17 cellular contexts compared by ENCODE assay signal in genomic region chr17:14940946-14941280, GRCh38.
DNase-seq lines count a peak whose midpoint lies in the region; ATAC-seq and TF ChIP-seq lines count a peak whose summit lies in the region.
"Had no signal": no experiment of that assay in that cellular context is flagged by ENCODE, and none has a peak within 500 bp of the region (broad histone marks: within the 10 kb centered on the region; RNA-seq: fewer than 3 reads in every experiment).

No MANE protein-coding gene starts in this region.

- no peaks in the 10 kb centered on the region for H4K20me1 ChIP-seq in PC-3 (ENCODE audit: low read length)

- intact Hi-C loops in PC-3 (cut with micrococcal nuclease): no loop called here
- intact Hi-C loops in head of caudate nucleus (cut with DNase I): no loop called here

- H3K9ac ChIP-seq in PC-3 (ENCODE audit: low read length): no peak overlapping the region
- H3K9ac ChIP-seq in mesenchymal stem cell (ENCODE audit: low read length): peak overlapping the region; percentile 4

- no peak overlapping the region for H2AK5ac ChIP-seq in mesenchymal stem cell (ENCODE audit: low read length, severe bottlenecking)

- no peak overlapping the region for H2BK5ac ChIP-seq in mesenchymal stem cell (ENCODE audit: low read depth, low read length, poor library complexity, severe bottlenecking)

- in situ Hi-C loops in G401 (cut with HindIII; ENCODE audit: low sequenced_read_pairs): no loop called here

- no peaks in the 10 kb centered on the region for H3F3A ChIP-seq in PC-3 (ENCODE audit: low read length, unreplicated experiment)

- peaks cover 9% of the 10 kb centered on the region; the same call in 1 of the 2 replicates for H3K27me3 ChIP-seq in PC-3 (ENCODE audit: low read length)
- no peaks in the 10 kb centered on the region for H3K27me3 ChIP-seq in mesenchymal stem cell (ENCODE audit: control insufficient read depth in 1 of 2, insufficient read depth in 1 of 2, low read length in 2 of 2)
- H3K27me3 ChIP-seq: BE2C had no signal

- DNase-seq in EL: peak; percentile 35
- DNase-seq in PC-3: peak; percentile 7
- DNase-seq in fibroblast of gingiva (ENCODE audit: low read depth): peak; percentile 52
- no peak for DNase-seq in mesenchymal stem cell
- no peak for DNase-seq in occipital lobe (lab: John Stamatoyannopoulos, UW)
- DNase-seq in head of caudate nucleus: no peak
- DNase-seq in G401 (ENCODE audit: low spot score): no peak
- DNase-seq: BE2C, GOT3, NCI-H1417, NCI-H1694 treated with DMSO at 0.1 percent for 48 hours, NCI-H2081 treated with DMSO at 0.1 percent for 48 hours, NCI-H2171 treated with DMSO at 0.1 percent for 48 hours, NCI-H524 treated with DMSO at 0.1 percent for 48 hours had no signal

- no peak overlapping the region for H4K8ac ChIP-seq in mesenchymal stem cell (ENCODE audit: low read length)

- H3K14ac ChIP-seq in mesenchymal stem cell (ENCODE audit: low read length in 2 of 2): no peak overlapping the region

- no peak overlapping the region for H3K18ac ChIP-seq in mesenchymal stem cell (ENCODE audit: low read depth in 1 of 2, low read length in 2 of 2)

- no peak for ATAC-seq in PC-3
- ATAC-seq: A549, HCT116, Right ventricle myocardium inferior had no signal

- H3K79me2 ChIP-seq in PC-3 (ENCODE audit: low read length): no peaks in the 10 kb centered on the region

- H3K9me3 ChIP-seq in PC-3 (ENCODE audit: low read length): no peaks in the 10 kb centered on the region
- no peaks in the 10 kb centered on the region for H3K9me3 ChIP-seq in mesenchymal stem cell (ENCODE audit: control insufficient read depth, low read length)
- H3K9me3 ChIP-seq: BE2C had no signal

- no peaks in the 10 kb centered on the region for H3K79me1 ChIP-seq in mesenchymal stem cell (replicated peaks; ENCODE audit: low read length, poor library complexity, severe bottlenecking)

- no TSS peak for BruUV-seq in PC-3 (replicated peaks; lab: Mats Ljungman, UMichigan)

- H3K36me3 ChIP-seq in PC-3 (ENCODE audit: low read depth, low read length): no peaks in the 10 kb centered on the region
- H3K36me3 ChIP-seq in mesenchymal stem cell (ENCODE audit: control insufficient read depth in 1 of 2, insufficient read depth in 2 of 2, low read depth in 1 of 2, low read length in 2 of 2): no peaks in the 10 kb centered on the region
- H3K36me3 ChIP-seq: BE2C had no signal

- no peak overlapping the region for H4K91ac ChIP-seq in mesenchymal stem cell (ENCODE audit: low read length)

- no peak for TF ChIP-seq CTCF in PC-3 (conservative IDR thresholded peaks at IDR 0.05; ENCODE audit: low read depth, low read length)

- H3K27ac ChIP-seq in PC-3 (ENCODE audit: low read length) (no peak overlapping the region), mesenchymal stem cell (ENCODE audit: low read length, poor library complexity, severe bottlenecking) (no peak overlapping the region)
- H3K27ac ChIP-seq: A549 had no signal

- H3K4me3 ChIP-seq in PC-3 (ENCODE audit: low read length) (no peak overlapping the region), mesenchymal stem cell (ENCODE audit: insufficient read depth in 1 of 2, low read depth in 1 of 2, low read length in 2 of 2) (no peak overlapping the region)
- H3K4me3 ChIP-seq: A549 had no signal

- no peak overlapping the region for H3K23ac ChIP-seq in mesenchymal stem cell (ENCODE audit: low read length in 2 of 2)

- no peak overlapping the region for H2BK12ac ChIP-seq in mesenchymal stem cell (ENCODE audit: low read length in 2 of 2)

- H3K9me2 ChIP-seq in PC-3 (replicated peaks; ENCODE audit: low read length): no peaks in the 10 kb centered on the region

- H2BK120ac ChIP-seq in mesenchymal stem cell (ENCODE audit: low read depth, low read length): no peak overlapping the region

- POLR2A ChIA-PET in PC-3 (lab: Charles Lee; ENCODE audit: unreplicated experiment): no interaction called here

- no peak overlapping the region for H2BK15ac ChIP-seq in mesenchymal stem cell (ENCODE audit: low read depth, poor library complexity, severe bottlenecking)

- H2AFZ ChIP-seq in PC-3 (ENCODE audit: low read length): no peak overlapping the region
- no peak overlapping the region for H2AFZ ChIP-seq in mesenchymal stem cell (ENCODE audit: low read depth, low read length)

- CTCF ChIA-PET in PC-3 (lab: Charles Lee): no interaction called here

- 87% methylated on average over 3 of the region's 3 CpGs for WGBS in mesenchymal stem cell

- H3K4ac ChIP-seq in mesenchymal stem cell (ENCODE audit: low read depth in 1 of 2, low read length in 2 of 2): no peak overlapping the region

- H3K4me2 ChIP-seq in PC-3 (ENCODE audit: low read length) (no peak overlapping the region), mesenchymal stem cell (ENCODE audit: low read length, poor library complexity, severe bottlenecking) (no peak overlapping the region)
- H3K4me2 ChIP-seq: A549 had no signal

- H3K4me1 ChIP-seq in PC-3 (ENCODE audit: insufficient read depth, low read length): no peaks in the 10 kb centered on the region
- H3K4me1 ChIP-seq in mesenchymal stem cell (ENCODE audit: control insufficient read depth, insufficient read depth, low read depth, low read length): peaks cover 7% of the 10 kb centered on the region
- H3K4me1 ChIP-seq: A549, BE2C had no signal

Comparison
In these comparisons a context has a peak if more than half of its experiments do, and no peak if none do; other contexts are left out.
1. DNase-seq: peak in EL (single experiment), PC-3 (single experiment) and fibroblast of gingiva (single experiment); none in mesenchymal stem cell (single experiment), occipital lobe (single experiment), head of caudate nucleus (0 of 42) and G401 (single experiment).